In the genomic region with DNA sequence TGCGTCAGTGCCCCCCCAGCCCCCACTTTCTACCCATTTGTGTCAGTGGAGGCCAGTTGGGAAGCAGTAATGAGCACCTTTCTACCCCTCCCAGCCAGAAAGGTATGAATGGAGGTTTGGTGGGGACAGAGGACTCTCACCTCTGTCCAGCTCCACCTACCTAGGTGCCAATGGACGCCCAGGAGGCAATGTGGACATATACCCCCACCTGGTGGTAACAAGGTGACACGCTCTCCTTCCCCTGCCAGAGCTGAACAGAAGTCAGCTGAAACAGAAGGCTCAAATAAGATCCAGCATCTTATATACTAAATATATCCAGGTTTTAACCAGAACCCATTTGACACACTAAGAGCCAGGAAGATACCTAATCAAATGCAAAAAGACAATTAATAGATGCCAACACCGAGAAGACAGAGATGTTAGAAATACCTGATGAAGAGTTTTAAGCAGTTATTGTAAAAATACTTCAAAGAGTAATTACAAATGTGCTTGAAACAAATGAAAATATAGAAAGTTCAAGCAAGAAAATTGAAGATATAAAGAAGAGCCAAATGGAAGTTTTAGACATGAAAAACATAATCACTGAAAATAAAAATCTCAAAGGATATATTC, we compare ENCODE assay signal across 9 cellular contexts. TPM values are rescaled to one million over a fixed set of nuclear protein-coding genes. Genes with fewer than 3 reads are reported as not detected.
DNase-seq lines count a peak whose midpoint lies in the region; ATAC-seq, FAIRE-seq and TF ChIP-seq lines count a peak whose summit lies in the region.
"Had no signal": no experiment of that assay in that cellular context is flagged by ENCODE, and none has a peak within 500 bp of the region (broad histone marks: within the 10 kb centered on the region; RNA-seq: fewer than 3 reads in every experiment).

No MANE protein-coding gene starts in this region.

- H4K20me1 ChIP-seq in H1 (replicated peaks in 1 of 2; ENCODE audit: control insufficient read depth in 1 of 2, insufficient read depth in 2 of 2, low read length in 2 of 2) = no peaks in the 10 kb centered on the region

- FAIRE-seq in H1 (lab: Jason Lieb, UNC) (peak; percentile 88), GM19239 (lab: Jason Lieb, UNC) (no peak)

- no peaks in the 10 kb centered on the region for H3K23me2 ChIP-seq in H1 (ENCODE audit: low read depth, low read length)

- H3K4me1 ChIP-seq in left ventricle myocardium inferior (no peaks in the 10 kb centered on the region), H1 (replicated peaks in 1 of 4; ENCODE audit: control insufficient read depth in 3 of 4, insufficient read depth in 4 of 4, low read length in 3 of 4) (no peaks in the 10 kb centered on the region)

- no peak overlapping the region for H2BK12ac ChIP-seq in H1 (ENCODE audit: low read depth, low read length)

- H3K14ac ChIP-seq in H1 (ENCODE audit: insufficient read length) = no peak overlapping the region

- H2BK120ac ChIP-seq in H1 (replicated peaks; ENCODE audit: low read depth, low read length) = no peak overlapping the region

- H2BK20ac ChIP-seq in H1 (ENCODE audit: low read length) = no peak overlapping the region

- CTCF ChIA-PET in H1 (lab: Charles Lee; ENCODE audit: partially characterized antibody) = interaction anchor here (0.7 to 6.8 kb wide), 45 partner anchors 8 to 346 kb away, joined by 3 to 101 read pairs (median 4); partner anchors contain the start of gene CFAP58

- H3K9me3 ChIP-seq in left ventricle myocardium inferior (replicated peaks) (no peaks in the 10 kb centered on the region), H1 (ENCODE audit: insufficient read depth in 2 of 2, low read depth in 1 of 2, low read length in 1 of 2) (no peaks in the 10 kb centered on the region)

- H3K27ac ChIP-seq in left ventricle myocardium inferior (replicated peaks) = no peak overlapping the region
- no peak overlapping the region for H3K27ac ChIP-seq in H1 (ENCODE audit: low read depth, low read length)

- H3K23ac ChIP-seq in H1 (ENCODE audit: insufficient read length) = no peak overlapping the region

- H3K4me3 ChIP-seq in left ventricle myocardium inferior = no peak overlapping the region
- no peak overlapping the region for H3K4me3 ChIP-seq in H1 (ENCODE audit: extremely low read depth in 1 of 4, insufficient read depth in 2 of 4, low read depth in 3 of 4, low read length in 4 of 4)

- TF ChIP-seq CTCF in left ventricle myocardium inferior (IDR thresholded peaks at IDR 0.05; ENCODE audit: borderline replicate concordance) (peak; percentile 58), H1 (IDR thresholded peaks at IDR 0.05; ENCODE audit: control extremely low read depth in 1 of 3, insufficient read depth in 1 of 3, low read depth in 1 of 3, low read length in 3 of 3) (peak; percentile 88 to 95 (median 91))

- H3K27me3 ChIP-seq in left ventricle myocardium inferior (ENCODE audit: low read depth) = peaks cover 46% of the 10 kb centered on the region
- no peaks in the 10 kb centered on the region for H3K27me3 ChIP-seq in H1 (replicated peaks in 1 of 4; ENCODE audit: control insufficient read depth in 3 of 4, extremely low read depth in 1 of 4, insufficient read depth in 3 of 4, low read length in 3 of 4)

- ATAC-seq in left cardiac atrium (no peak), HG03439 (IDR thresholded peaks at IDR 0.05; ENCODE audit: unreplicated experiment) (no peak), HG02981 (IDR thresholded peaks at IDR 0.05; ENCODE audit: unreplicated experiment) (no peak), HG02885 (IDR thresholded peaks at IDR 0.05; ENCODE audit: poor library complexity, unreplicated experiment) (no peak)

- peak; percentile 98 to 99 for TF ChIP-seq RAD21 in H1 (IDR thresholded peaks at IDR 0.05 in 1 of 2, conservative IDR thresholded peaks at IDR 0.05 in 1 of 2; ENCODE audit: low read depth in 2 of 2, low read length in 2 of 2)

- H2BK5ac ChIP-seq in H1 (ENCODE audit: low read depth, low read length) = no peak overlapping the region

- no peak for TF ChIP-seq POLR2A in H1 (IDR thresholded peaks at IDR 0.05; ENCODE audit: control extremely low read depth in 1 of 2, low read depth in 2 of 2, low read length in 2 of 2)

- H4K91ac ChIP-seq in H1 (replicated peaks; ENCODE audit: insufficient read length, low read length) = no peak overlapping the region

- POLR2A ChIA-PET in H1 (lab: Charles Lee; ENCODE audit: partially characterized antibody) = interaction anchor here (1.4 kb wide), 1 partner anchor 41 kb away, joined by 3 read pairs; no protein-coding TSS in a partner anchor

- no peaks in the 10 kb centered on the region for H3K79me2 ChIP-seq in H1 (ENCODE audit: control insufficient read depth in 1 of 2, insufficient read depth in 2 of 2, low read length in 2 of 2)

- no peak for DNase-seq in left ventricle myocardium inferior
- DNase-seq in left cardiac atrium = no peak
- peak; percentile 42 for DNase-seq in NCI-H2227 (lab: John Stamatoyannopoulos, UW; ENCODE audit: unreplicated experiment)
- peak in 1 of 2 experiments; percentile 60 for DNase-seq in H1 (ENCODE audit: low read depth in 1 of 2, low spot score in 2 of 2)
- DNase-seq in GM19239 (ENCODE audit: insufficient read length, low spot score) = no peak
- DNase-seq: NCI-H2029 had no signal

- H3K56ac ChIP-seq in H1 (replicated peaks; ENCODE audit: insufficient read length, low read depth, low read length) = no peak overlapping the region

- no peak overlapping the region for H2AFZ ChIP-seq in H1 (ENCODE audit: low read length)

- no peak overlapping the region for H2BK15ac ChIP-seq in H1 (ENCODE audit: low read length)

- no peaks in the 10 kb centered on the region for H3K36me3 ChIP-seq in left ventricle myocardium inferior
- H3K36me3 ChIP-seq in H1 (ENCODE audit: control insufficient read depth in 2 of 4, insufficient read depth in 4 of 4, low read length in 3 of 4) = no peaks in the 10 kb centered on the region

- TF ChIP-seq EP300 in H1 (IDR thresholded peaks at IDR 0.05; ENCODE audit: borderline replicate concordance in 1 of 2, low read depth in 2 of 2, low read length in 2 of 2) = no peak

- H2AK5ac ChIP-seq in H1 (ENCODE audit: low read depth, low read length) = no peak overlapping the region

- no peak overlapping the region for H3K4me2 ChIP-seq in H1 (ENCODE audit: insufficient read depth in 1 of 2, low read depth in 2 of 2, low read length in 2 of 2)

- H4K5ac ChIP-seq in H1 (ENCODE audit: insufficient read length, low read depth, low read length) = no peak overlapping the region

- WGBS in H1 (ENCODE audit: extremely low coverage in 1 of 2, insufficient coverage in 1 of 2, insufficient read length in 1 of 2, insufficient replicate concordance in 2 of 2, low coverage in 1 of 2, low lambda C conversion rate in 2 of 2, missing lambda C conversion rate in 1 of 2), 2 experiments = 34% methylated on average over 4 of the region's 4 CpGs; no CpG with 5 or more reads in 1 of the 2 experiments

- intact Hi-C loops in left ventricle myocardium inferior (cut with micrococcal nuclease) (no loop called here), left cardiac atrium (cut with DNase I) (loop anchor here (1.0 to 5.0 kb wide), 2 partner anchors 215 to 216 kb away; no protein-coding TSS in a partner anchor)

- H3K79me1 ChIP-seq in H1 (ENCODE audit: low read depth, low read length) = no peaks in the 10 kb centered on the region

- H3K9ac ChIP-seq in H1 (replicated peaks in 1 of 4; ENCODE audit: extremely low read depth in 1 of 4, low read depth in 3 of 4, low read length in 3 of 4) = no peak overlapping the region

- no peak overlapping the region for H3K18ac ChIP-seq in H1 (ENCODE audit: extremely low read depth, low read length)

- H4K8ac ChIP-seq in H1 (ENCODE audit: extremely low read depth, insufficient read depth, low read length) = no peak overlapping the region

- no peak overlapping the region for H3K4ac ChIP-seq in H1 (replicated peaks; ENCODE audit: insufficient read length, low read depth, low read length)

TF ChIP-seq in H1, 55 proteins besides CTCF, POLR2A, EP300 and RAD21:
- TF ChIP-seq, protein P1, sequence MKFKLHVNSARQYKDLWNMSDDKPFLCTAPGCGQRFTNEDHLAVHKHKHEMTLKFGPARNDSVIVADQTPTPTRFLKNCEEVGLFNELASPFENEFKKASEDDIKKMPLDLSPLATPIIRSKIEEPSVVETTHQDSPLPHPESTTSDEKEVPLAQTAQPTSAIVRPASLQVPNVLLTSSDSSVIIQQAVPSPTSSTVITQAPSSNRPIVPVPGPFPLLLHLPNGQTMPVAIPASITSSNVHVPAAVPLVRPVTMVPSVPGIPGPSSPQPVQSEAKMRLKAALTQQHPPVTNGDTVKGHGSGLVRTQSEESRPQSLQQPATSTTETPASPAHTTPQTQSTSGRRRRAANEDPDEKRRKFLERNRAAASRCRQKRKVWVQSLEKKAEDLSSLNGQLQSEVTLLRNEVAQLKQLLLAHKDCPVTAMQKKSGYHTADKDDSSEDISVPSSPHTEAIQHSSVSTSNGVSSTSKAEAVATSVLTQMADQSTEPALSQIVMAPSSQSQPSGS (IDR thresholded peaks at IDR 0.05; ENCODE audit: low read length) = no peak
- TF ChIP-seq YY1 (IDR thresholded peaks at IDR 0.05; ENCODE audit: low read depth, low read length) = peak; percentile 80; the same call in 1 of the 2 replicates

RNA-seq across cellular contexts. Expression of gene SORCS3, which starts 18.4 kb away (rescaled TPM):
- total RNA-seq in left ventricle myocardium inferior (0.03 TPM), left cardiac atrium (not detected)
- total RNA-seq in H1 (2021; fragmentation: NEBNext Ultra II Directional; extraction: Animal tissue kit (Norgen Biotek cat#: 25700)) = 0.82 and 0.88 TPM in 2 replicates
- polyA plus RNA-seq in H1 (2011; rRNA removed) = 0.25 and 0.26 TPM in 2 replicates
- polyA plus RNA-seq in H1 (2011; cell fraction: cytosol; rRNA removed) = 0.32 TPM
- 0.67 TPM for polyA plus RNA-seq in H1 (2011; cell fraction: nucleus; rRNA removed)
- 0.20 to 0.30 TPM (median 0.27 TPM) in 4 replicates for polyA plus RNA-seq in H1 (2012, experiment 1 of 2)
- not detected for polyA plus RNA-seq in H1 (2012, experiment 2 of 2)
- polyA plus RNA-seq in H1 (2013, experiment 1 of 2) = 0.49 TPM
- polyA plus RNA-seq in H1 (2013, experiment 2 of 2) = 0.52 TPM
- polyA minus RNA-seq in H1 (2011; rRNA and poly(A)+ RNA removed) = 0.80 and 1.5 TPM in 2 replicates
- 0.73 TPM for polyA minus RNA-seq in H1 (2011; cell fraction: cytosol; rRNA and poly(A)+ RNA removed)
- 1.9 TPM for polyA minus RNA-seq in H1 (2011; cell fraction: nucleus; rRNA and poly(A)+ RNA removed)
